ENCODE assay signal across 3 cellular contexts in genomic region chrX:134015510-134015909, GRCh38. TPM values are rescaled to one million over a fixed set of nuclear protein-coding genes. Genes with fewer than 3 reads are reported as not detected.
"Had no signal": no experiment of that assay in that cellular context is flagged by ENCODE, and none has a peak within 500 bp of the region (broad histone marks: within the 10 kb centered on the region; RNA-seq: fewer than 3 reads in every experiment).

No MANE protein-coding gene starts in this region.

RNA-seq across cellular contexts. Expression of gene GPC3, which starts 30.1 kb away (rescaled TPM):
- total RNA-seq: OCI-LY7, PC-3, PC-9 had no signal
